In genomic region chr6:158445426-158446085, GRCh38 we compare ENCODE assay signal across 22 cellular contexts.
"Had no signal": no experiment of that assay in that cellular context is flagged by ENCODE, and none has a peak within 500 bp of the region (broad histone marks: within the 10 kb centered on the region; RNA-seq: fewer than 3 reads in every experiment).

No MANE protein-coding gene starts in this region.

- DNase-seq: activated CD4-positive, alpha-beta T cell treated with anti-CD3 and anti-CD28 coated beads, Interleukin-2, amount 10 ng/mL, durations not matched to agents 24 days and 14 days; activated CD8-positive, alpha-beta memory T cell treated with anti-CD3 and anti-CD28 coated beads, Interleukin-2, amount 50 U/mL, for 4 hours; activated CD8-positive, alpha-beta T cell treated with anti-CD3 and anti-CD28 coated beads for 36 hours; activated effector memory CD4-positive, alpha-beta T cell treated with anti-CD3 and anti-CD28 coated beads, Interleukin-2, amount 50 U/mL, for 16 hours; activated naive CD4-positive, alpha-beta T cell treated with anti-CD3 and anti-CD28 coated beads, Interleukin-2, amount 50 U/mL, for 16 hours; activated T-cell treated with anti-CD3 and anti-CD28 coated beads, Interleukin-2, amount 50 U/mL, for 48 hours; dorsolateral prefrontal cortex; endodermal cell; gastrocnemius medialis; heart left ventricle; kidney glomerular epithelial cell; left ventricle myocardium inferior; naive thymus-derived CD4-positive, alpha-beta T cell; ovary; stimulated activated CD4-positive, alpha-beta T cell treated with anti-CD3 and anti-CD28 coated beads, Interleukin-4, amount 100 ng/mL, for 4 hours; T-helper 1 cell; T1000; upper lobe of right lung had no signal

- H3K4me1 ChIP-seq: ascending aorta, gastrocnemius medialis, upper lobe of right lung had no signal

- H3K27me3 ChIP-seq: ascending aorta, dorsolateral prefrontal cortex, gastrocnemius medialis, heart left ventricle, ovary, upper lobe of right lung had no signal

- H3K9me3 ChIP-seq: ascending aorta, gastrocnemius medialis, heart left ventricle, left ventricle myocardium inferior, ovary, upper lobe of right lung had no signal

- FAIRE-seq: colon had no signal

- H3K27ac ChIP-seq: ascending aorta, gastrocnemius medialis, heart left ventricle, left ventricle myocardium inferior, ovary, upper lobe of right lung had no signal

- ATAC-seq: activated CD8-positive, alpha-beta T cell treated with anti-CD3 and anti-CD28 coated beads for 36 hours; gastrocnemius medialis; heart left ventricle; naive thymus-derived CD4-positive, alpha-beta T cell; sciatic nerve; stimulated activated memory B cell treated with anti-CD40 and anti-IgM and Interleukin-4, amounts not matched to agents 10 μg/mL and 1 μg/mL and 100 μg/mL, for 72 hours; upper lobe of right lung had no signal

- H3K4me3 ChIP-seq: ascending aorta, dorsolateral prefrontal cortex, gastrocnemius medialis, heart left ventricle, left ventricle myocardium inferior, ovary, upper lobe of right lung had no signal

- H3K36me3 ChIP-seq: gastrocnemius medialis, ovary had no signal
